ENCODE assay signal across 36 cellular contexts in genomic region chr14:92443167-92443566, GRCh38.
"Had no signal": no experiment of that assay in that cellular context is flagged by ENCODE, and none has a peak within 500 bp of the region (broad histone marks: within the 10 kb centered on the region; RNA-seq: fewer than 3 reads in every experiment).

No MANE protein-coding gene starts in this region.

- H3K27me3 ChIP-seq: brain microvascular endothelial cell, Peyer's patch had no signal

- H3K4me3 ChIP-seq: Peyer's patch had no signal

- H3K4me1 ChIP-seq: Peyer's patch had no signal

- H3K9ac ChIP-seq: KMS-11 had no signal

- H3K36me3 ChIP-seq: brain microvascular endothelial cell, Peyer's patch had no signal

- ATAC-seq: activated T-cell treated with anti-CD3 and anti-CD28 coated beads, Interleukin-2, amount 50 U/mL, for 4 hours; PC-3; Right ventricle myocardium inferior; SK-N-SH treated with all-trans-retinoic acid at 6 μM for 48 hours had no signal

- H3K27ac ChIP-seq: brain microvascular endothelial cell, KMS-11, Peyer's patch, VCaP had no signal

- H3K4me2 ChIP-seq: KMS-11 had no signal

- DNase-seq: activated B cell treated with CpG ODN at 0.5 μM for 24 hours; activated CD4-positive, alpha-beta memory T cell treated with anti-CD3 and anti-CD28 coated beads for 36 hours; activated CD4-positive, alpha-beta T cell treated with anti-CD3 and anti-CD28 coated beads for 4 hours; activated CD4-positive, alpha-beta T cell treated with anti-CD3 and anti-CD28 coated beads, Interleukin-2, amount 50 U/mL, for 1 hour; activated CD4-positive, CD25-positive, alpha-beta regulatory T cell treated with anti-CD3 and anti-CD28 coated beads, Interleukin-2, amount 50 U/mL, for 72 hours; activated CD8-positive, alpha-beta memory T cell treated with anti-CD3 and anti-CD28 coated beads, Interleukin-2, amount 50 U/mL, for 4 hours; activated naive CD4-positive, alpha-beta T cell treated with anti-CD3 and anti-CD28 coated beads, Interleukin-2, amount 50 U/mL, for 16 hours; activated naive CD8-positive, alpha-beta T cell treated with anti-CD3 and anti-CD28 coated beads for 36 hours; activated T-cell treated with anti-CD3 and anti-CD28 coated beads for 4 hours; activated T-cell treated with anti-CD3 and anti-CD28 coated beads, Interleukin-2, amount 50 U/mL, for 4 hours; amniotic stem cell; brain microvascular endothelial cell; MM.1S; NCI-H1092 treated with DMSO at 0.1 percent for 48 hours; NCI-H1417; NCI-H146; NCI-H187; NCI-H2029 treated with DMSO at 0.1 percent for 48 hours; NCI-H2107; NCI-H2171; NCI-H510A; NCI-H526; NCI-H748 treated with DMSO at 0.1 percent for 48 hours; NK-92 treated with Interleukin-12 subunit alpha and Interleukin-12 subunit beta, amount 100 ng/mL, for 24 hours; PC-3; Peyer's patch; RPMI8226; SIG-M5; SW 1271; T-helper 1 cell; T-helper 2 cell; T-helper 9 cell had no signal

- H3K9me3 ChIP-seq: Peyer's patch had no signal
